ENCODE assay signal across 3 cellular contexts in the genomic region with DNA sequence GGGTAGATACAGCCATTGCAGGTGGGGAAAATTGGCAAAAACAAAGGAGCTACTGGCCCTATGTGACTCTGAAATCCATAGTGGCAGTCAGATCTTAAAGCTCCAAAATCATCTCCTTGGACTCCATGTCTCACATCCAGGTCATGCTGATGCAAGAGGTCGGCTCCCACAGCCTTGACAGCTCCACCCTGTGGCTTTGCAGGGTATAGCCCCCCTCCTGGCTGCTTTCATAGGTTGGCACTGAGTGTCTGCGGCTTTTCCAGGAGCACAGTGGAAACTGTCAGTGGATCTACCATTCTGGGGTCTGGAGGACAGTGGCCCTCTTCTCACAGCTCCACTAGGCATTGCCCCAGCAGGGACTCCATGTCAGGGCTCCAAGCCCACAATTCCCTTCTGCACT.
TF ChIP-seq lines count a peak whose summit lies in the region.

No MANE protein-coding gene starts in this region.

TF ChIP-seq in SK-N-SH, 30 proteins besides CTCF, POLR2A, EP300 and RAD21 (continued from another document):
- TF ChIP-seq, protein P1, sequence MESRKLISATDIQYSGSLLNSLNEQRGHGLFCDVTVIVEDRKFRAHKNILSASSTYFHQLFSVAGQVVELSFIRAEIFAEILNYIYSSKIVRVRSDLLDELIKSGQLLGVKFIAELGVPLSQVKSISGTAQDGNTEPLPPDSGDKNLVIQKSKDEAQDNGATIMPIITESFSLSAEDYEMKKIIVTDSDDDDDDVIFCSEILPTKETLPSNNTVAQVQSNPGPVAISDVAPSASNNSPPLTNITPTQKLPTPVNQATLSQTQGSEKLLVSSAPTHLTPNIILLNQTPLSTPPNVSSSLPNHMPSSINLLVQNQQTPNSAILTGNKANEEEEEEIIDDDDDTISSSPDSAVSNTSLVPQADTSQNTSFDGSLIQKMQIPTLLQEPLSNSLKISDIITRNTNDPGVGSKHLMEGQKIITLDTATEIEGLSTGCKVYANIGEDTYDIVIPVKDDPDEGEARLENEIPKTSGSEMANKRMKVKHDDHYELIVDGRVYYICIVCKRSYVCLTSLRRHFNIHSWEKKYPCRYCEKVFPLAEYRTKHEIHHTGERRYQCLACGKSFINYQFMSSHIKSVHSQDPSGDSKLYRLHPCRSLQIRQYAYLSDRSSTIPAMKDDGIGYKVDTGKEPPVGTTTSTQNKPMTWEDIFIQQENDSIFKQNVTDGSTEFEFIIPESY (IDR thresholded peaks at IDR 0.05; ENCODE audit: borderline replicate concordance, low read depth): no peak

TF ChIP-seq in SK-N-SH treated with all-trans-retinoic acid at 6 μM for 48 hours, 23 proteins besides CTCF, POLR2A, EP300 and RAD21:
- TF ChIP-seq, protein P2, sequence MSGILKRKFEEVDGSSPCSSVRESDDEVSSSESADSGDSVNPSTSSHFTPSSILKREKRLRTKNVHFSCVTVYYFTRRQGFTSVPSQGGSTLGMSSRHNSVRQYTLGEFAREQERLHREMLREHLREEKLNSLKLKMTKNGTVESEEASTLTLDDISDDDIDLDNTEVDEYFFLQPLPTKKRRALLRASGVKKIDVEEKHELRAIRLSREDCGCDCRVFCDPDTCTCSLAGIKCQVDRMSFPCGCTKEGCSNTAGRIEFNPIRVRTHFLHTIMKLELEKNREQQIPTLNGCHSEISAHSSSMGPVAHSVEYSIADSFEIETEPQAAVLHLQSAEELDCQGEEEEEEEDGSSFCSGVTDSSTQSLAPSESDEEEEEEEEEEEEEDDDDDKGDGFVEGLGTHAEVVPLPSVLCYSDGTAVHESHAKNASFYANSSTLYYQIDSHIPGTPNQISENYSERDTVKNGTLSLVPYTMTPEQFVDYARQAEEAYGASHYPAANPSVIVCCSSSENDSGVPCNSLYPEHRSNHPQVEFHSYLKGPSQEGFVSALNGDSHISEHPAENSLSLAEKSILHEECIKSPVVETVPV (CRISPR knock-in tag; IDR thresholded peaks at IDR 0.05): no peak
- TF ChIP-seq TOX (CRISPR knock-in tag; IDR thresholded peaks at IDR 0.05; ENCODE audit: borderline replicate concordance) (no peak), BACH2 (CRISPR knock-in tag; IDR thresholded peaks at IDR 0.05; ENCODE audit: borderline replicate concordance) (no peak), TCF4 (CRISPR knock-in tag; IDR thresholded peaks at IDR 0.05; ENCODE audit: borderline replicate concordance) (no peak), ZFP30 (CRISPR knock-in tag; IDR thresholded peaks at IDR 0.05) (no peak), ARNTL (CRISPR knock-in tag; IDR thresholded peaks at IDR 0.05; ENCODE audit: borderline replicate concordance, low read depth) (no peak), ESRRG (CRISPR knock-in tag; IDR thresholded peaks at IDR 0.05) (no peak), PPARA (CRISPR knock-in tag; IDR thresholded peaks at IDR 0.05; ENCODE audit: borderline replicate concordance) (no peak), RARB (CRISPR knock-in tag; IDR thresholded peaks at IDR 0.05) (no peak), GLIS3 (CRISPR knock-in tag; IDR thresholded peaks at IDR 0.05) (no peak), CSDC2 (CRISPR knock-in tag; IDR thresholded peaks at IDR 0.05) (no peak), OSR1 (CRISPR knock-in tag; IDR thresholded peaks at IDR 0.05) (no peak), ZNF70 (CRISPR knock-in tag; IDR thresholded peaks at IDR 0.05) (no peak), ZFP3 (CRISPR knock-in tag; IDR thresholded peaks at IDR 0.05) (no peak)
- TF ChIP-seq, protein P3, sequence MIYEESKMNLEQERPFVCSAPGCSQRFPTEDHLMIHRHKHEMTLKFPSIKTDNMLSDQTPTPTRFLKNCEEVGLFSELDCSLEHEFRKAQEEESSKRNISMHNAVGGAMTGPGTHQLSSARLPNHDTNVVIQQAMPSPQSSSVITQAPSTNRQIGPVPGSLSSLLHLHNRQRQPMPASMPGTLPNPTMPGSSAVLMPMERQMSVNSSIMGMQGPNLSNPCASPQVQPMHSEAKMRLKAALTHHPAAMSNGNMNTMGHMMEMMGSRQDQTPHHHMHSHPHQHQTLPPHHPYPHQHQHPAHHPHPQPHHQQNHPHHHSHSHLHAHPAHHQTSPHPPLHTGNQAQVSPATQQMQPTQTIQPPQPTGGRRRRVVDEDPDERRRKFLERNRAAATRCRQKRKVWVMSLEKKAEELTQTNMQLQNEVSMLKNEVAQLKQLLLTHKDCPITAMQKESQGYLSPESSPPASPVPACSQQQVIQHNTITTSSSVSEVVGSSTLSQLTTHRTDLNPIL (CRISPR knock-in tag; IDR thresholded peaks at IDR 0.05; ENCODE audit: low read depth): no peak
- TF ChIP-seq, protein P4, sequence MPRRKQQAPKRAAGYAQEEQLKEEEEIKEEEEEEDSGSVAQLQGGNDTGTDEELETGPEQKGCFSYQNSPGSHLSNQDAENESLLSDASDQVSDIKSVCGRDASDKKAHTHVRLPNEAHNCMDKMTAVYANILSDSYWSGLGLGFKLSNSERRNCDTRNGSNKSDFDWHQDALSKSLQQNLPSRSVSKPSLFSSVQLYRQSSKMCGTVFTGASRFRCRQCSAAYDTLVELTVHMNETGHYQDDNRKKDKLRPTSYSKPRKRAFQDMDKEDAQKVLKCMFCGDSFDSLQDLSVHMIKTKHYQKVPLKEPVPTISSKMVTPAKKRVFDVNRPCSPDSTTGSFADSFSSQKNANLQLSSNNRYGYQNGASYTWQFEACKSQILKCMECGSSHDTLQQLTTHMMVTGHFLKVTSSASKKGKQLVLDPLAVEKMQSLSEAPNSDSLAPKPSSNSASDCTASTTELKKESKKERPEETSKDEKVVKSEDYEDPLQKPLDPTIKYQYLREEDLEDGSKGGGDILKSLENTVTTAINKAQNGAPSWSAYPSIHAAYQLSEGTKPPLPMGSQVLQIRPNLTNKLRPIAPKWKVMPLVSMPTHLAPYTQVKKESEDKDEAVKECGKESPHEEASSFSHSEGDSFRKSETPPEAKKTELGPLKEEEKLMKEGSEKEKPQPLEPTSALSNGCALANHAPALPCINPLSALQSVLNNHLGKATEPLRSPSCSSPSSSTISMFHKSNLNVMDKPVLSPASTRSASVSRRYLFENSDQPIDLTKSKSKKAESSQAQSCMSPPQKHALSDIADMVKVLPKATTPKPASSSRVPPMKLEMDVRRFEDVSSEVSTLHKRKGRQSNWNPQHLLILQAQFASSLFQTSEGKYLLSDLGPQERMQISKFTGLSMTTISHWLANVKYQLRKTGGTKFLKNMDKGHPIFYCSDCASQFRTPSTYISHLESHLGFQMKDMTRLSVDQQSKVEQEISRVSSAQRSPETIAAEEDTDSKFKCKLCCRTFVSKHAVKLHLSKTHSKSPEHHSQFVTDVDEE (CRISPR knock-in tag; IDR thresholded peaks at IDR 0.05): no peak

TF ChIP-seq in GM23338, 12 proteins besides CTCF, POLR2A, EP300 and RAD21 (continued from another document):
- TF ChIP-seq, protein P5, sequence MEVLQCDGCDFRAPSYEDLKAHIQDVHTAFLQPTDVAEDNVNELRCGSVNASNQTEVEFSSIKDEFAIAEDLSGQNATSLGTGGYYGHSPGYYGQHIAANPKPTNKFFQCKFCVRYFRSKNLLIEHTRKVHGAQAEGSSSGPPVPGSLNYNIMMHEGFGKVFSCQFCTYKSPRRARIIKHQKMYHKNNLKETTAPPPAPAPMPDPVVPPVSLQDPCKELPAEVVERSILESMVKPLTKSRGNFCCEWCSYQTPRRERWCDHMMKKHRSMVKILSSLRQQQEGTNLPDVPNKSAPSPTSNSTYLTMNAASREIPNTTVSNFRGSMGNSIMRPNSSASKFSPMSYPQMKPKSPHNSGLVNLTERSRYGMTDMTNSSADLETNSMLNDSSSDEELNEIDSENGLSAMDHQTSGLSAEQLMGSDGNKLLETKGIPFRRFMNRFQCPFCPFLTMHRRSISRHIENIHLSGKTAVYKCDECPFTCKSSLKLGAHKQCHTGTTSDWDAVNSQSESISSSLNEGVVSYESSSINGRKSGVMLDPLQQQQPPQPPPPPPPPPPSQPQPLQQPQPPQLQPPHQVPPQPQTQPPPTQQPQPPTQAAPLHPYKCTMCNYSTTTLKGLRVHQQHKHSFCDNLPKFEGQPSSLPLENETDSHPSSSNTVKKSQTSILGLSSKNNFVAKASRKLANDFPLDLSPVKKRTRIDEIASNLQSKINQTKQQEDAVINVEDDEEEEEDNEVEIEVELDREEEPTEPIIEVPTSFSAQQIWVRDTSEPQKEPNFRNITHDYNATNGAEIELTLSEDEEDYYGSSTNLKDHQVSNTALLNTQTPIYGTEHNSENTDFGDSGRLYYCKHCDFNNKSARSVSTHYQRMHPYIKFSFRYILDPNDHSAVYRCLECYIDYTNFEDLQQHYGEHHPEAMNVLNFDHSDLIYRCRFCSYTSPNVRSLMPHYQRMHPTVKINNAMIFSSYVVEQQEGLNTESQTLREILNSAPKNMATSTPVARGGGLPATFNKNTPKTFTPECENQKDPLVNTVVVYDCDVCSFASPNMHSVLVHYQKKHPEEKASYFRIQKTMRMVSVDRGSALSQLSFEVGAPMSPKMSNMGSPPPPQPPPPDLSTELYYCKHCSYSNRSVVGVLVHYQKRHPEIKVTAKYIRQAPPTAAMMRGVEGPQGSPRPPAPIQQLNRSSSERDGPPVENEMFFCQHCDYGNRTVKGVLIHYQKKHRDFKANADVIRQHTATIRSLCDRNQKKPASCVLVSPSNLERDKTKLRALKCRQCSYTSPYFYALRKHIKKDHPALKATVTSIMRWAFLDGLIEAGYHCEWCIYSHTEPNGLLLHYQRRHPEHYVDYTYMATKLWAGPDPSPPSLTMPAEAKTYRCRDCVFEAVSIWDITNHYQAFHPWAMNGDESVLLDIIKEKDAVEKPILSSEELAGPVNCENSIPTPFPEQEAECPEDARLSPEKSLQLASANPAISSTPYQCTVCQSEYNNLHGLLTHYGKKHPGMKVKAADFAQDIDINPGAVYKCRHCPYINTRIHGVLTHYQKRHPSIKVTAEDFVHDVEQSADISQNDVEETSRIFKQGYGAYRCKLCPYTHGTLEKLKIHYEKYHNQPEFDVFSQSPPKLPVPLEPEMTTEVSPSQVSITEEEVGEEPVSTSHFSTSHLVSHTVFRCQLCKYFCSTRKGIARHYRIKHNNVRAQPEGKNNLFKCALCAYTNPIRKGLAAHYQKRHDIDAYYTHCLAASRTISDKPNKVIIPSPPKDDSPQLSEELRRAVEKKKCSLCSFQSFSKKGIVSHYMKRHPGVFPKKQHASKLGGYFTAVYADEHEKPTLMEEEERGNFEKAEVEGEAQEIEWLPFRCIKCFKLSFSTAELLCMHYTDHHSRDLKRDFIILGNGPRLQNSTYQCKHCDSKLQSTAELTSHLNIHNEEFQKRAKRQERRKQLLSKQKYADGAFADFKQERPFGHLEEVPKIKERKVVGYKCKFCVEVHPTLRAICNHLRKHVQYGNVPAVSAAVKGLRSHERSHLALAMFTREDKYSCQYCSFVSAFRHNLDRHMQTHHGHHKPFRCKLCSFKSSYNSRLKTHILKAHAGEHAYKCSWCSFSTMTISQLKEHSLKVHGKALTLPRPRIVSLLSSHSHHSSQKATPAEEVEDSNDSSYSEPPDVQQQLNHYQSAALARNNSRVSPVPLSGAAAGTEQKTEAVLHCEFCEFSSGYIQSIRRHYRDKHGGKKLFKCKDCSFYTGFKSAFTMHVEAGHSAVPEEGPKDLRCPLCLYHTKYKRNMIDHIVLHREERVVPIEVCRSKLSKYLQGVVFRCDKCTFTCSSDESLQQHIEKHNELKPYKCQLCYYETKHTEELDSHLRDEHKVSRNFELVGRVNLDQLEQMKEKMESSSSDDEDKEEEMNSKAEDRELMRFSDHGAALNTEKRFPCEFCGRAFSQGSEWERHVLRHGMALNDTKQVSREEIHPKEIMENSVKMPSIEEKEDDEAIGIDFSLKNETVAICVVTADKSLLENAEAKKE (CRISPR knock-in tag; IDR thresholded peaks at IDR 0.05): no peak
- TF ChIP-seq EZH2 (IDR thresholded peaks at IDR 0.05; ENCODE audit: low read depth, unreplicated experiment) (no peak), ZNF331 (CRISPR knock-in tag; IDR thresholded peaks at IDR 0.05; ENCODE audit: low read depth) (no peak), POLR2AphosphoS5 (IDR thresholded peaks at IDR 0.05; ENCODE audit: low read depth) (no peak), CREB1 (CRISPR knock-in tag; IDR thresholded peaks at IDR 0.05; ENCODE audit: low read depth) (no peak)
